16 cellular contexts compared by ENCODE assay signal in genomic region chr7:348480-348844, GRCh38. TPM values are rescaled to one million over a fixed set of nuclear protein-coding genes. Genes with fewer than 3 reads are reported as not detected.
DNase-seq lines count a peak whose midpoint lies in the region; ATAC-seq and TF ChIP-seq lines count a peak whose summit lies in the region.
"Had no signal": no experiment of that assay in that cellular context is flagged by ENCODE, and none has a peak within 500 bp of the region (broad histone marks: within the 10 kb centered on the region; RNA-seq: fewer than 3 reads in every experiment).

No MANE protein-coding gene starts in this region.

- no peak overlapping the region for H3K4me3 Mint-ChIP-seq in CD8-positive, alpha-beta T cell
- H3K4me3 Mint-ChIP-seq: GM23338 had no signal

- no peak for ATAC-seq in Right ventricle myocardium inferior
- no peak for ATAC-seq in CD8-positive, alpha-beta T cell
- ATAC-seq: GM23338 had no signal

- no peaks in the 10 kb centered on the region for H3K36me3 ChIP-seq in left ventricle myocardium inferior
- H3K36me3 ChIP-seq in CD8-positive, alpha-beta T cell (ENCODE audit: insufficient read depth, low read length): peaks cover 5% of the 10 kb centered on the region

- peaks cover 22% of the 10 kb centered on the region for H3K4me1 Mint-ChIP-seq in CD8-positive, alpha-beta T cell (ENCODE audit: low read depth)
- H3K4me1 Mint-ChIP-seq: GM23338 had no signal

- H3K27me3 Mint-ChIP-seq in CD8-positive, alpha-beta T cell (ENCODE audit: low read depth): no peaks in the 10 kb centered on the region

- no peak overlapping the region for H3K4me3 ChIP-seq in left ventricle myocardium inferior
- no peak overlapping the region for H3K4me3 ChIP-seq in CD8-positive, alpha-beta T cell (ENCODE audit: low read depth, low read length)
- H3K4me3 ChIP-seq: GM23338 had no signal

- POLR2A ChIA-PET in CD8-positive, alpha-beta T cell (lab: Charles Lee): no interaction called here

- no peak for TF ChIP-seq CTCF in left ventricle myocardium inferior (IDR thresholded peaks at IDR 0.05; ENCODE audit: borderline replicate concordance)
- TF ChIP-seq CTCF in CD8-positive, alpha-beta T cell (IDR thresholded peaks at IDR 0.05): no peak
- no peak for TF ChIP-seq CTCF in VCaP (conservative IDR thresholded peaks at IDR 0.05)

- peaks cover 7% of the 10 kb centered on the region for H3K36me3 Mint-ChIP-seq in CD8-positive, alpha-beta T cell

- peaks cover 24% of the 10 kb centered on the region for H3K27me3 ChIP-seq in left ventricle myocardium inferior (ENCODE audit: low read depth)
- H3K27me3 ChIP-seq in CD8-positive, alpha-beta T cell (ENCODE audit: insufficient read depth, low read length): no peaks in the 10 kb centered on the region

- H3K27ac ChIP-seq in left ventricle myocardium inferior (replicated peaks): no peak overlapping the region
- H3K27ac ChIP-seq in CD8-positive, alpha-beta T cell (ENCODE audit: low read depth, low read length): no peak overlapping the region
- peak overlapping the region; percentile 68 for H3K27ac ChIP-seq in VCaP
- H3K27ac ChIP-seq: KMS-11 had no signal

- peaks cover 5% of the 10 kb centered on the region for H3K4me1 ChIP-seq in left ventricle myocardium inferior
- peaks cover 20% of the 10 kb centered on the region for H3K4me1 ChIP-seq in CD8-positive, alpha-beta T cell (ENCODE audit: insufficient read depth, low read length)

- H3K9me3 ChIP-seq in left ventricle myocardium inferior (replicated peaks): no peaks in the 10 kb centered on the region
- H3K9me3 ChIP-seq in CD8-positive, alpha-beta T cell (ENCODE audit: low read length): no peaks in the 10 kb centered on the region

- intact Hi-C loops in Right ventricle myocardium inferior (cut with DNase I): no loop called here
- intact Hi-C loops in left ventricle myocardium inferior (cut with micrococcal nuclease): no loop called here
- intact Hi-C loops in CD8-positive, alpha-beta T cell (cut with DNase I, micrococcal nuclease): no loop called here

- DNase-seq in Right ventricle myocardium inferior (ENCODE audit: missing footprints) (peak; percentile 37), left ventricle myocardium inferior (no peak), GM19238 (ENCODE audit: insufficient read length, low spot score) (no peak), cerebellum (ENCODE audit: low spot score) (no peak)
- no peak for DNase-seq in CD8-positive, alpha-beta T cell
- DNase-seq in activated CD8-positive, alpha-beta memory T cell treated with anti-CD3 and anti-CD28 coated beads, Interleukin-2, amount 50 U/mL, for 4 hours: no peak
- DNase-seq: 8988T, AML-193, C1 segment of cervical spinal cord, DMS53, GF-D8, H7 had no signal

- CTCF ChIA-PET in CD8-positive, alpha-beta T cell (lab: Charles Lee): no interaction called here

- H3K9me3 Mint-ChIP-seq in CD8-positive, alpha-beta T cell: peaks cover 4% of the 10 kb centered on the region

- H3K27ac Mint-ChIP-seq in CD8-positive, alpha-beta T cell: peak overlapping the region; percentile 52
- H3K27ac Mint-ChIP-seq: GM23338 had no signal

RNA-seq across cellular contexts. Expression of gene FOXL3, which starts 58.5 kb away (rescaled TPM):
- total RNA-seq in Right ventricle myocardium inferior: not detected
- total RNA-seq in left ventricle myocardium inferior: not detected
- not detected for total RNA-seq in CD8-positive, alpha-beta T cell
- not detected for total RNA-seq in cerebellum
- total RNA-seq: GM23338, H7, HT-29 had no signal
